Comparison of ENCODE assay signal across 16 cellular contexts in the genomic region with DNA sequence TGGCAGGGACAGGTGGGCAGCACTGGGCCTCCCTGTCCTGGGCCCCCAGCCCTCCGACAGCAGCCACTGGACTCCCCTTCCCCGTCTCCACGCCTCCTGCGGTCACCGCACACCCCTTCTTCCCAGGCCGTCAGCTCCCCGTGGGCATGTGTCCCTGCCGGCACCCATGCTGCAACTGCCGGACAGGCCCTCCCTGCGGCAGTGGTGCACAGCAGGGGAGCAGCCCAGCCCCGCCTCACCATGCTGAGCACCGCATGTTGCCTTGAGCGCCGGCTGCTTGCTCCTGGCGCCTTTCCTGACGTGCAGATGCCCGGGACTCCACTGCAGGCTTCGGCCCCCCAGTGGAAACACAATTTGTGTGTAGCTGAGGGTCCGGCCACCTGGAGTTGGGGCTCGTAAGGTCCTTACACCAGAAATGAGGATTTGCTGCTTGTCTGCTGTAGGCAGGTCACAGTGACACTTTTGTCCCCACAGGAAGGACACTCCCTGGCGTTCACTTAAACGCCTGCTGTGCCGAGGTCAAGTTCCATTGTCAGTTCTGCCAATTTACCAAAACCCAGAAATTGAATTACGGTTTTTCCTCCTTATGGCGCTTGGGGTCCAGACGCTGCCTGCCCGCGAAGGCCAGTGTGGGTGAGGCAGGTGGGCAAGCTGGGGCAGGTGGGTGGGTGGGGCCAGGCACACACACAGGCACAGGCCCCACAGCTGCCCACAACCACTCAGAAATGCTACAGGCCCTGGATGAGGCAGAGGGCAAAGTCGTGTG. TPM values are rescaled to one million over a fixed set of nuclear protein-coding genes. Genes with fewer than 3 reads are reported as not detected.
DNase-seq lines count a peak whose midpoint lies in the region; TF ChIP-seq lines count a peak whose summit lies in the region.
"Had no signal": no experiment of that assay in that cellular context is flagged by ENCODE, and none has a peak within 500 bp of the region (broad histone marks: within the 10 kb centered on the region; RNA-seq: fewer than 3 reads in every experiment).

No MANE protein-coding gene starts in this region.

- no peaks in the 10 kb centered on the region for H3K4me1 ChIP-seq in A673 (ENCODE audit: insufficient read depth, low read length, poor library complexity, severe bottlenecking)
- H3K4me1 ChIP-seq: HAP-1 had no signal

- intact Hi-C loops in A673 (cut with micrococcal nuclease; ENCODE audit: unreplicated experiment) = no loop called here

- H3K27ac Mint-ChIP-seq in chondrocyte (ENCODE audit: unreplicated experiment) = no peak overlapping the region

- peaks cover 7% of the 10 kb centered on the region for H3K4me1 Mint-ChIP-seq in chondrocyte (ENCODE audit: low read depth)

- in situ Hi-C loops in G401 (cut with HindIII; ENCODE audit: low sequenced_read_pairs) = no loop called here

- no TSS peak for BruUV-seq in A673 (replicated peaks; lab: Mats Ljungman, UMichigan)

- peak; percentile 84 for TF ChIP-seq EP300 in Ishikawa (IDR thresholded peaks at IDR 0.05; ENCODE audit: borderline replicate concordance)

- H3K36me3 Mint-ChIP-seq in chondrocyte (ENCODE audit: low read depth) = peaks cover 22% of the 10 kb centered on the region

- POLR2A ChIA-PET in A673 (lab: Charles Lee; ENCODE audit: low non-redundant PET) = no interaction called here

- H3K36me3 ChIP-seq in A673 (ENCODE audit: insufficient read depth, low read length, poor library complexity, severe bottlenecking) = peaks cover 9% of the 10 kb centered on the region

- CTCF ChIA-PET in A673 (lab: Charles Lee) = no interaction called here

- peak; percentile 53 for DNase-seq in NCI-H2171 treated with DMSO at 0.1 percent for 48 hours (lab: John Stamatoyannopoulos, UW)
- no peak for DNase-seq in NCI-H2171 (lab: John Stamatoyannopoulos, UW)
- peak; percentile 22 for DNase-seq in A673 (ENCODE audit: low spot score)
- peak; percentile 91 for DNase-seq in chondrocyte (ENCODE audit: low spot score)
- no peak for DNase-seq in G401 (ENCODE audit: low spot score)
- no peak for DNase-seq in HT-29 (ENCODE audit: low spot score)
- no peak for DNase-seq in central memory CD4-positive, alpha-beta T cell
- DNase-seq: C1 segment of cervical spinal cord, DMS153, NCI-H1436 treated with DMSO at 0.1 percent for 48 hours, NCI-H2081 treated with DMSO at 0.1 percent for 48 hours, NCI-H446 treated with DMSO at 0.1 percent for 48 hours, NCI-H82, SW 1271 had no signal

- H3K27me3 Mint-ChIP-seq in chondrocyte (ENCODE audit: low read depth) = no peaks in the 10 kb centered on the region

- no peaks in the 10 kb centered on the region for H3K9me3 ChIP-seq in A673 (ENCODE audit: low read depth, low read length, poor library complexity, severe bottlenecking)
- H3K9me3 ChIP-seq: HAP-1 had no signal

- no peaks in the 10 kb centered on the region for H3K9me3 Mint-ChIP-seq in chondrocyte (ENCODE audit: low read depth)

- no peak for TF ChIP-seq CTCF in A673 (conservative IDR thresholded peaks at IDR 0.05; ENCODE audit: low read depth, low read length)
- no peak for TF ChIP-seq CTCF in chondrocyte (IDR thresholded peaks at IDR 0.05)

- H3K4me3 Mint-ChIP-seq in chondrocyte (ENCODE audit: unreplicated experiment) = no peak overlapping the region

- no peaks in the 10 kb centered on the region for H3K27me3 ChIP-seq in A673 (replicated peaks; ENCODE audit: insufficient read depth, low read depth, low read length, poor library complexity)

- peak; percentile 9; the same call in 1 of the 2 replicates for TF ChIP-seq RAD21 in Ishikawa (IDR thresholded peaks at IDR 0.05; ENCODE audit: low read depth)

- no peak overlapping the region for H3K27ac ChIP-seq in A673 (ENCODE audit: low read depth, low read length, poor library complexity, severe bottlenecking)

- no peak overlapping the region for H3K4me3 ChIP-seq in A673 (ENCODE audit: low read depth, low read length, poor library complexity, severe bottlenecking)
- H3K4me3 ChIP-seq: HAP-1 had no signal

TF ChIP-seq in Ishikawa, 13 proteins besides CTCF, POLR2A, EP300 and RAD21:
- TF ChIP-seq TCF12 (IDR thresholded peaks at IDR 0.05; ENCODE audit: low read depth) = peak; percentile 90
- TF ChIP-seq FOXM1 (IDR thresholded peaks at IDR 0.05; ENCODE audit: borderline replicate concordance, low read depth) = no peak; the same call in 1 of the 2 replicates
- TF ChIP-seq EGR1 (IDR thresholded peaks at IDR 0.05) = no peak
- TF ChIP-seq, protein P1, sequence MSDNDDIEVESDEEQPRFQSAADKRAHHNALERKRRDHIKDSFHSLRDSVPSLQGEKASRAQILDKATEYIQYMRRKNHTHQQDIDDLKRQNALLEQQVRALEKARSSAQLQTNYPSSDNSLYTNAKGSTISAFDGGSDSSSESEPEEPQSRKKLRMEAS (IDR thresholded peaks at IDR 0.05) = peak; percentile 93
- no peak for TF ChIP-seq TAF1 (IDR thresholded peaks at IDR 0.05; ENCODE audit: low read depth)
- no peak for TF ChIP-seq REST (IDR thresholded peaks at IDR 0.05; ENCODE audit: low read depth)
- no peak for TF ChIP-seq CREB1 (IDR thresholded peaks at IDR 0.05; ENCODE audit: low read depth)
- peak; percentile 65 for TF ChIP-seq NFIC (IDR thresholded peaks at IDR 0.05)
- TF ChIP-seq ZBTB7A (IDR thresholded peaks at IDR 0.05; ENCODE audit: low read depth) = peak; percentile 25; the same call in 1 of the 2 replicates
- TF ChIP-seq CEBPB (IDR thresholded peaks at IDR 0.05) = no peak
- 0 out of 2 replicates have a peak, but pooled peaks have one; percentile 20 for TF ChIP-seq YY1 (IDR thresholded peaks at IDR 0.05; ENCODE audit: low read depth)
- TF ChIP-seq TEAD4 (IDR thresholded peaks at IDR 0.05) = no peak; the same call in none of the 2 replicates
- TF ChIP-seq USF1 (IDR thresholded peaks at IDR 0.05) = peak; percentile 9; the same call in 1 of the 2 replicates

RNA-seq across cellular contexts. Expression of gene MMP17, which starts 28.2 kb away (rescaled TPM):
- total RNA-seq in A673 (2021) (12.6 and 14.9 TPM in 2 replicates), chondrocyte (1.3 to 2.4 TPM (median 1.3 TPM) in 3 replicates)
- total RNA-seq in G401 (2014; rRNA removed; shearing (Covaris generic)) = 2.0 and 3.4 TPM in 2 replicates
- not detected in 2 replicates for total RNA-seq in HT-29 (2014; rRNA removed; shearing (Covaris generic))

Comparison
In these comparisons a context has a peak if more than half of its experiments do, and no peak if none do; other contexts are left out.
1. DNase-seq: peak in NCI-H2171 treated with DMSO at 0.1 percent for 48 hours (single experiment), A673 (single experiment) and chondrocyte (single experiment); none in NCI-H2171 (single experiment), G401 (single experiment), HT-29 (single experiment) and central memory CD4-positive, alpha-beta T cell (single experiment).